In the genomic region with DNA sequence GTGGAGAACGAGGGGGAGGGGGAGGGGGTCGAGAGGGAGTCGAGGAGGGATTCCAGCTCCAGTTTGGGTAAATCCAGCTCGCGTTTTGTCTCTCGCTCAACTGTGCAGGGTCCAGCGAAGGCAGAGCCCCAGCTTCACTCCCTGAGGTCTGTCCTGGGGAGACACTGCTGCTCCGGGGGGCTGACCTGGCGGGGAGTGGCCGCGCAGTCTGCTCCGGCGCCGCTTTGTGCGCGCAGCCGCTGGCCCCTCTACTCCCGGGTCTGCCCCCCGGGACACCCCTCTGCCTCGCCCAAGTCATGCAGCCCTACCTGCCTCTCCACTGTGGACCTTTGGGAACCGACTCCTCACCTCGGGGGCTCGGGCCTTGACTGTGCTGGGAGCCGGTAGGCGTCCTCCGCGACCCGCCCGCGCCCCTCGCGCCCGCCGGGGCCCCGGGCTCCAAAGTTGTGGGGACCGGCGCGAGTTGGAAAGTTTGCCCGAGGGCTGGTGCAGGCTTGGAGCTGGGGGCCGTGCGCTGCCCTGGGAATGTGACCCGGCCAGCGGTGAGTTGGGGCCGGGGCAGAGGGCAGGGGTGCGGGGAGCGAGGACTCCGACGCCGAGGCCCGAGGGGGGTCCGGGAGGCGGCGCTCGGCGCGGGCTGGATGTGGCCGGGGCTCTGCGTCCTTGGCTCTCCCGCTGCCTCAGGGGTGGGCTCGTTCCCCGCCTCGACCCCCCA, we compare ENCODE assay signal across 8 cellular contexts. TPM values are rescaled to one million over a fixed set of nuclear protein-coding genes. Genes with fewer than 3 reads are reported as not detected.
DNase-seq lines count a peak whose midpoint lies in the region; ATAC-seq and TF ChIP-seq lines count a peak whose summit lies in the region.

A gene (plus strand): TSS at position 137 of the 715 bp plus-strand sequence. CDS start 12,002 bp downstream, outside the sequence.

- peaks cover 48 to 60% of the 10 kb centered on the region in 2 donors for H3K27me3 Mint-ChIP-seq in T-cell

- peaks cover 25% of the 10 kb centered on the region for H3K4me1 ChIP-seq in effector memory CD4-positive, alpha-beta T cell (ENCODE audit: control insufficient read depth, insufficient read depth, low read length, poor library complexity, severe bottlenecking)
- H3K4me1 ChIP-seq in suprapubic skin, result peaks cover 30% of the 10 kb centered on the region

- CTCF ChIA-PET in T-cell (lab: Charles Lee), result interaction anchor here (0.6 to 0.7 kb wide), 3 partner anchors 63 to 337 kb away, joined by 4 to 6 read pairs (median 6); no protein-coding TSS in a partner anchor

- no peak within 1 kb of the TSS for H3K27ac ChIP-seq in effector memory CD4-positive, alpha-beta T cell (ENCODE audit: insufficient read depth, low read length, poor library complexity, severe bottlenecking)
- peak within 1 kb of the TSS; percentile 46 for H3K27ac ChIP-seq in suprapubic skin

- peak within 1 kb of the TSS in 1 of 2 donors; percentile 73 for H3K27ac Mint-ChIP-seq in T-cell

- peak within 1 kb of the TSS; percentile 73 for H3K4me3 ChIP-seq in Jurkat, Clone E6-1 (ENCODE audit: low read length)
- peak within 1 kb of the TSS; percentile 64 for H3K4me3 ChIP-seq in effector memory CD4-positive, alpha-beta T cell (ENCODE audit: insufficient read depth, low read depth, low read length, poor library complexity, severe bottlenecking)
- H3K4me3 ChIP-seq in suprapubic skin, result peak within 1 kb of the TSS; percentile 72

- no peak for TF ChIP-seq EP300 in suprapubic skin (IDR thresholded peaks at IDR 0.05)

- no peaks in the 10 kb centered on the region for H3K36me3 Mint-ChIP-seq in T-cell

- 0% methylated on average over 7 of the region's 62 CpGs for WGBS in suprapubic skin

- no peaks in the 10 kb centered on the region for H3K9me3 ChIP-seq in effector memory CD4-positive, alpha-beta T cell (ENCODE audit: control insufficient read depth, low read length)
- H3K9me3 ChIP-seq in suprapubic skin, result no peaks in the 10 kb centered on the region

- TF ChIP-seq CTCF in suprapubic skin (IDR thresholded peaks at IDR 0.05), result no peak

- H3K36me3 ChIP-seq in effector memory CD4-positive, alpha-beta T cell (ENCODE audit: control insufficient read depth, insufficient read depth, low read length), result no peaks in the 10 kb centered on the region
- no peaks in the 10 kb centered on the region for H3K36me3 ChIP-seq in suprapubic skin

- POLR2A ChIA-PET in T-cell (lab: Charles Lee), result interaction anchor here in 1 of 2 donors (0.6 kb wide), 1 partner anchor 27 kb away, joined by 8 read pairs; no protein-coding TSS in a partner anchor

- DNase-seq in Daoy (ENCODE audit: low read depth) (peak; percentile 46), T-cell (peak in 4 of 34 experiments; percentile 2 to 11 (median 6)), lung microvascular endothelial cell (ENCODE audit: low read depth in 2 of 2) (peak; percentile 13 to 22), suprapubic skin (ENCODE audit: low spot score in 2 of 2) (peak; percentile 71 to 85)
- peak; percentile 64 for DNase-seq in Jurkat, Clone E6-1 (ENCODE audit: low read depth, low spot score)
- no peak for DNase-seq in effector memory CD4-positive, alpha-beta T cell

- TF ChIP-seq POLR2A in suprapubic skin (IDR thresholded peaks at IDR 0.05), result no peak

- peaks cover 30% of the 10 kb centered on the region for H3K27me3 ChIP-seq in effector memory CD4-positive, alpha-beta T cell (replicated peaks; ENCODE audit: control insufficient read depth, insufficient read depth, low read length, poor library complexity, severe bottlenecking)
- no peaks in the 10 kb centered on the region for H3K27me3 ChIP-seq in suprapubic skin

- H3K4me3 Mint-ChIP-seq in T-cell, result peak within 1 kb of the TSS; percentile 74 to 76 (median 76)

- peaks cover 26 to 29% (median 27%) of the 10 kb centered on the region in 3 donors for H3K4me1 Mint-ChIP-seq in T-cell

- H3K9me3 Mint-ChIP-seq in T-cell, result no peaks in the 10 kb centered on the region

- peak; percentile 35 to 46 (median 45) for ATAC-seq in T-cell (replicated peaks in 1 of 4)
- no peak for ATAC-seq in HG03354 (IDR thresholded peaks at IDR 0.05; ENCODE audit: poor library complexity, severe bottlenecking, unreplicated experiment)
- no peak for ATAC-seq in HG02884 (IDR thresholded peaks at IDR 0.05; ENCODE audit: unreplicated experiment)

RNA-seq across cellular contexts. Expression of the gene that starts here (rescaled TPM):
- 0.21 and 0.57 TPM in 2 replicates for total RNA-seq in Daoy (2014; rRNA removed; shearing (Covaris generic))
- 3.1 TPM for polyA plus RNA-seq in Jurkat, Clone E6-1 (2012; ENCODE audit: insufficient read depth, insufficient read length)
- total RNA-seq in T-cell (1 to 10 TPM; 1.6 to 3.6 (median 1.9) TPM), lung microvascular endothelial cell (0.22 and 0.60 TPM in 2 replicates), suprapubic skin (1 to 10 TPM in 3 of 4 donors, under 1 TPM in 1; 0.98 to 3.2 (median 2.6) TPM)

Comparison
In these comparisons a context has a peak if more than half of its experiments do, and no peak if none do; other contexts are left out.
1. Peak in DNase-seq in Daoy; RNA of the gene not detected or under 1 TPM.
2. Peak in DNase-seq in lung microvascular endothelial cell; RNA of the gene not detected or under 1 TPM.
3. DNase-seq: peak in Jurkat, Clone E6-1 (single experiment) and suprapubic skin (2 of 2); none in effector memory CD4-positive, alpha-beta T cell (0 of 3).
4. ATAC-seq: peak in T-cell (4 of 4); none in HG03354 (single experiment) and HG02884 (single experiment).
5. Peak in every context shown above with its lines, with median percentiles within 50 percentile points of each other: H3K4me3 ChIP-seq.